8 cellular contexts compared by ENCODE assay signal in genomic region chr10:121927841-121928527, GRCh38. TPM values are rescaled to one million over a fixed set of nuclear protein-coding genes. Genes with fewer than 3 reads are reported as not detected.
A peak's percentile ranks its signal among the peaks of the same experiment; 100 is the strongest.
DNase-seq lines count a peak whose midpoint lies in the region; ATAC-seq, FAIRE-seq and TF ChIP-seq lines count a peak whose summit lies in the region.

ATE1 (minus strand) TSS chr10:121928031; CDS start chr10:121927949, 82 bp downstream.

- H3K4me1 ChIP-seq in hepatocyte (ENCODE audit: insufficient read depth), result peaks cover 34% of the 10 kb centered on the region
- no peaks in the 10 kb centered on the region for H3K4me1 ChIP-seq in aorta (ENCODE audit: control insufficient read depth in 1 of 2, insufficient read depth in 2 of 2, low read length in 2 of 2)

- H3K36me3 ChIP-seq in hepatocyte (replicated peaks; ENCODE audit: insufficient read depth, low read depth) (no peaks in the 10 kb centered on the region), aorta (ENCODE audit: control insufficient read depth in 1 of 2, insufficient read depth in 2 of 2, low read length in 1 of 2) (no peaks in the 10 kb centered on the region)

- H3K4me3 ChIP-seq in hepatocyte (peak within 1 kb of the TSS; percentile 76), aorta (ENCODE audit: low read length in 2 of 2) (peak within 1 kb of the TSS; percentile 80 to 90)

- DNase-seq in GM18507 (ENCODE audit: extremely low spot score, insufficient read length, low read depth), result peak; percentile 73
- peak; percentile 32 for DNase-seq in NCI-H187 treated with DMSO at 0.1 percent for 48 hours (lab: John Stamatoyannopoulos, UW)
- peak; percentile 88 for DNase-seq in T1000 (lab: John Stamatoyannopoulos, UW)
- DNase-seq in astrocyte of the hippocampus (ENCODE audit: low read depth, low spot score), result peak; percentile 97
- peak; percentile 97 for DNase-seq in hepatocyte (ENCODE audit: low spot score)
- peak; percentile 75 for DNase-seq in renal cortical epithelial cell (ENCODE audit: low read depth)
- peak; percentile 92 to 96 for DNase-seq in aorta

- H3K9me3 ChIP-seq in hepatocyte (ENCODE audit: low read depth) (peaks cover 4% of the 10 kb centered on the region), aorta (ENCODE audit: control insufficient read depth, low read length) (no peaks in the 10 kb centered on the region)

- H3K27ac ChIP-seq in hepatocyte (peak within 1 kb of the TSS; percentile 100), aorta (ENCODE audit: low read depth in 1 of 2, low read length in 2 of 2) (peak within 1 kb of the TSS; percentile 76 to 80)

- H2AFZ ChIP-seq in hepatocyte, result peak within 1 kb of the TSS; percentile 82

- 1% methylated on average over 84 of the region's 87 CpGs for WGBS in hepatocyte (ENCODE audit: low lambda C conversion rate, missing lambda C conversion rate)
- 0% methylated on average over 74 to 87 of the region's 87 CpGs for WGBS in aorta, 2 donors

- H3K79me2 ChIP-seq in hepatocyte, result peaks cover 51% of the 10 kb centered on the region

- peak; percentile 73 for FAIRE-seq in GM18507 (lab: Jason Lieb, UNC)

- intact Hi-C loops in aorta (cut with DNase I), result loop anchor here in 1 of 2 donors (2.0 to 5.0 kb wide), 3 partner anchors 47 to 184 kb away; partner anchors contain the start of gene NSMCE4A

- no peak for TF ChIP-seq CTCF in hepatocyte (IDR thresholded peaks at IDR 0.05; ENCODE audit: poor library complexity)

- ATAC-seq in HG02943 (IDR thresholded peaks at IDR 0.05; ENCODE audit: low read depth, unreplicated experiment) (peak; percentile 75), aorta (ENCODE audit: low FRiP score) (peak; percentile 97)

- no peaks in the 10 kb centered on the region for H3K9me2 ChIP-seq in hepatocyte (replicated peaks; ENCODE audit: insufficient read depth)

- no peaks in the 10 kb centered on the region for H4K20me1 ChIP-seq in hepatocyte (ENCODE audit: insufficient read depth, poor library complexity, severe bottlenecking)

- H3K27me3 ChIP-seq in hepatocyte (no peaks in the 10 kb centered on the region), aorta (ENCODE audit: control insufficient read depth in 1 of 2, insufficient read depth in 2 of 2, low read length in 1 of 2) (no peaks in the 10 kb centered on the region)

- H3K4me2 ChIP-seq in hepatocyte, result peak within 1 kb of the TSS; percentile 86

RNA-seq across cellular contexts. Expression of gene ATE1, which starts in this region (rescaled TPM):
- total RNA-seq in hepatocyte (41.7 and 48.9 TPM in 2 replicates), renal cortical epithelial cell (29.0 and 46.2 TPM in 2 replicates), aorta (10 to 100 TPM; 26.6 to 30.0 TPM)
- polyA plus RNA-seq in hepatocyte (13.0 and 16.9 TPM in 2 replicates), aorta (1 to 10 TPM; 8.3 to 8.9 TPM)

Comparison
In these comparisons a context has a peak if more than half of its experiments do, and no peak if none do; other contexts are left out.
1. Peak in every context shown above with its lines: DNase-seq, ATAC-seq, H3K4me3 ChIP-seq and H3K27ac ChIP-seq.
2. DNase-seq: peak in every context shown above with its lines; median percentile 97 in astrocyte of the hippocampus; 97 in hepatocyte; 94 in aorta; 88 in T1000; 75 in renal cortical epithelial cell; 73 in GM18507; 32 in NCI-H187 treated with DMSO at 0.1 percent for 48 hours.